In genomic region chr21:45980697-45981096, GRCh38 we compare ENCODE assay signal across 9 cellular contexts. TPM values are rescaled to one million over a fixed set of nuclear protein-coding genes. Genes with fewer than 3 reads are reported as not detected.
DNase-seq lines count a peak whose midpoint lies in the region; ATAC-seq, FAIRE-seq and TF ChIP-seq lines count a peak whose summit lies in the region.
"Had no signal": no experiment of that assay in that cellular context is flagged by ENCODE, and none has a peak within 500 bp of the region (broad histone marks: within the 10 kb centered on the region; RNA-seq: fewer than 3 reads in every experiment).

No MANE protein-coding gene starts in this region.

- H4K20me1 ChIP-seq in smooth muscle cell (ENCODE audit: low read depth), result peaks cover 41% of the 10 kb centered on the region

- no peak for ATAC-seq in HG02938 (IDR thresholded peaks at IDR 0.05; ENCODE audit: unreplicated experiment)

- H3K27me3 ChIP-seq in iPS-15b (ENCODE audit: control insufficient read depth, insufficient read depth, low read length) (peaks cover 15% of the 10 kb centered on the region), smooth muscle cell (ENCODE audit: low read depth) (no peaks in the 10 kb centered on the region)

- DNase-seq in GM18507 (ENCODE audit: extremely low spot score, insufficient read length, low read depth), result no peak
- no peak for DNase-seq in smooth muscle cell (lab: John Stamatoyannopoulos, UW; ENCODE audit: unreplicated experiment)
- no peak for DNase-seq in anterior cingulate cortex (lab: John Stamatoyannopoulos, UW)
- DNase-seq in DMS53 treated with DMSO at 0.1 percent for 48 hours (lab: John Stamatoyannopoulos, UW; ENCODE audit: unreplicated experiment), result no peak
- no peak for DNase-seq in NCI-H524 (lab: John Stamatoyannopoulos, UW)

- H3F3A ChIP-seq in smooth muscle cell (ENCODE audit: low read depth), result peaks cover 38% of the 10 kb centered on the region

- no peak overlapping the region for H2AFZ ChIP-seq in smooth muscle cell (ENCODE audit: low read depth)

- peak overlapping the region; percentile 90 for H3K4me2 ChIP-seq in smooth muscle cell

- TF ChIP-seq CTCF in VCaP (conservative IDR thresholded peaks at IDR 0.05) (no peak), smooth muscle cell (IDR thresholded peaks at IDR 0.05; ENCODE audit: borderline replicate concordance, insufficient read depth, poor library complexity, severe bottlenecking) (no peak)

- peaks cover 42% of the 10 kb centered on the region for H3K79me2 ChIP-seq in smooth muscle cell (ENCODE audit: low read depth)

- H3K9me3 ChIP-seq in iPS-15b (ENCODE audit: control insufficient read depth, insufficient read depth, low read length) (no peaks in the 10 kb centered on the region), smooth muscle cell (replicated peaks; ENCODE audit: low read depth) (no peaks in the 10 kb centered on the region)

- H3K27ac ChIP-seq in VCaP, result peak overlapping the region; percentile 57
- H3K27ac ChIP-seq in smooth muscle cell (ENCODE audit: low read depth), result peak overlapping the region; percentile 95

- H3K36me3 ChIP-seq in iPS-15b (ENCODE audit: control insufficient read depth, insufficient read depth, low read length) (peaks cover 18% of the 10 kb centered on the region), smooth muscle cell (ENCODE audit: low read depth) (no peaks in the 10 kb centered on the region)

- peak; percentile 5 for FAIRE-seq in GM18507 (lab: Jason Lieb, UNC)
- FAIRE-seq: frontal cortex had no signal

- H3K4me1 ChIP-seq in iPS-15b (ENCODE audit: control insufficient read depth, insufficient read depth, low read length) (peaks cover 8% of the 10 kb centered on the region), smooth muscle cell (ENCODE audit: low read depth) (peaks cover 22% of the 10 kb centered on the region)

- H3K9ac ChIP-seq in iPS-15b (ENCODE audit: low read depth, low read length) (no peak overlapping the region), smooth muscle cell (ENCODE audit: low read depth) (peak overlapping the region; percentile 62)

- H3K4me3 ChIP-seq in iPS-15b (ENCODE audit: low read depth, low read length), result peak overlapping the region; percentile 67
- H3K4me3 ChIP-seq in smooth muscle cell, result peak overlapping the region; percentile 50

RNA-seq across cellular contexts. Expression of gene COL6A1, which starts 0.9 kb away (rescaled TPM):
- 1,267 and 1,292 TPM in 2 replicates for total RNA-seq in smooth muscle cell
- 2,075 and 2,827 TPM in 2 replicates for polyA plus RNA-seq in smooth muscle cell
